In genomic region chr17:34859652-34860051, GRCh38 we compare ENCODE assay signal across 18 cellular contexts.
"Had no signal": no experiment of that assay in that cellular context is flagged by ENCODE, and none has a peak within 500 bp of the region (broad histone marks: within the 10 kb centered on the region; RNA-seq: fewer than 3 reads in every experiment).

No MANE protein-coding gene starts in this region.

- H3K9me3 Mint-ChIP-seq: activated naive CD8-positive, alpha-beta T cell treated with anti-CD3 and anti-CD28 coated beads, Interleukin-2, amount 10 ng/mL, durations not matched to agents 7 days and 5 days; effector memory CD8-positive, alpha-beta T cell; immature natural killer cell; memory B cell had no signal

- H3K27me3 ChIP-seq: body of pancreas, vagina had no signal

- ATAC-seq: body of pancreas; effector memory CD8-positive, alpha-beta T cell; heart right ventricle; right cardiac atrium had no signal

- H3K36me3 Mint-ChIP-seq: activated naive CD8-positive, alpha-beta T cell treated with anti-CD3 and anti-CD28 coated beads, Interleukin-2, amount 10 ng/mL, durations not matched to agents 7 days and 5 days; immature natural killer cell; memory B cell had no signal

- H3K4me1 ChIP-seq: body of pancreas, esophagus squamous epithelium, left ventricle myocardium inferior, prostate gland, stomach, vagina had no signal

- H3K9me3 ChIP-seq: body of pancreas, esophagus squamous epithelium, heart right ventricle, left ventricle myocardium inferior, prostate gland, stomach, vagina had no signal

- DNase-seq: activated CD4-positive, CD25-positive, alpha-beta regulatory T cell treated with anti-CD3 and anti-CD28 coated beads, Interleukin-2, amount 50 U/mL, for 72 hours; activated gamma-delta T cell treated with Interleukin-2 at 50 U/mL for 16 hours; activated naive CD8-positive, alpha-beta T cell treated with anti-CD3 and anti-CD28 coated beads, Interleukin-2, amount 10 ng/mL, durations not matched to agents 7 days and 5 days; body of pancreas; caudate nucleus; effector memory CD8-positive, alpha-beta T cell; esophagus squamous epithelium; heart right ventricle; immature natural killer cell; kidney glomerular epithelial cell; left ventricle myocardium inferior; right cardiac atrium; small intestine; stomach; trophoblast cell had no signal

- H3K27ac Mint-ChIP-seq: activated naive CD8-positive, alpha-beta T cell treated with anti-CD3 and anti-CD28 coated beads, Interleukin-2, amount 10 ng/mL, durations not matched to agents 7 days and 5 days; effector memory CD8-positive, alpha-beta T cell; immature natural killer cell; memory B cell had no signal

- H3K36me3 ChIP-seq: esophagus squamous epithelium, heart right ventricle, left ventricle myocardium inferior, prostate gland, stomach, vagina had no signal

- H3K4me3 ChIP-seq: body of pancreas, esophagus squamous epithelium, heart right ventricle, left ventricle myocardium inferior, prostate gland, stomach, vagina had no signal

- H3K4me1 Mint-ChIP-seq: immature natural killer cell, memory B cell had no signal

- H3K4me3 Mint-ChIP-seq: activated naive CD8-positive, alpha-beta T cell treated with anti-CD3 and anti-CD28 coated beads, Interleukin-2, amount 10 ng/mL, durations not matched to agents 7 days and 5 days; effector memory CD8-positive, alpha-beta T cell; immature natural killer cell; memory B cell had no signal

- H3K27ac ChIP-seq: body of pancreas, esophagus squamous epithelium, heart right ventricle, left ventricle myocardium inferior, prostate gland, stomach, vagina had no signal
